In genomic region chr17:4940625-4941021, GRCh38 we compare ENCODE assay signal across 9 cellular contexts. TPM values are rescaled to one million over a fixed set of nuclear protein-coding genes. Genes with fewer than 3 reads are reported as not detected.
A peak's percentile ranks its signal among the peaks of the same experiment; 100 is the strongest.
DNase-seq lines count a peak whose midpoint lies in the region; ATAC-seq, FAIRE-seq and TF ChIP-seq lines count a peak whose summit lies in the region.
"Had no signal": no experiment of that assay in that cellular context is flagged by ENCODE, and none has a peak within 500 bp of the region (broad histone marks: within the 10 kb centered on the region; RNA-seq: fewer than 3 reads in every experiment).

No MANE protein-coding gene starts in this region.

- intact Hi-C loops in heart left ventricle (cut with DNase I), result loop anchor here in 4 of 10 donors (1.0 to 5.0 kb wide), 5 partner anchors 8 to 57 kb away; partner anchors contain the start of genes INCA1 (in 4 of the 4), KIF1C (in 4 of the 4), PFN1 (in 2 of the 4) and SPAG7 (in 1 of the 4)
- intact Hi-C loops in Right ventricle myocardium superior (cut with DNase I), result no loop called here

- H3K4me1 ChIP-seq in heart left ventricle (peaks cover 17 to 63% (median 40%) of the 10 kb centered on the region in 12 donors), small intestine (ENCODE audit: control insufficient read depth in 2 of 2, insufficient read depth in 1 of 2, low read depth in 1 of 2, low read length in 1 of 2) (peaks cover 7 to 10% of the 10 kb centered on the region in 2 donors)

- H3K4me3 Mint-ChIP-seq in glutamatergic neuron (ENCODE audit: unreplicated experiment), result peak overlapping the region; percentile 98

- WGBS in heart left ventricle, 4 donors, result 0 to 1% (median 0%) methylated on average over 21 of the region's 21 CpGs
- WGBS in small intestine, 3 donors, result 0% methylated on average over 21 of the region's 21 CpGs

- H3K9me3 ChIP-seq in heart left ventricle (no peaks in the 10 kb centered on the region), small intestine (ENCODE audit: control insufficient read depth, low read depth) (no peaks in the 10 kb centered on the region)

- peak overlapping the region; percentile 98 for H3K27ac Mint-ChIP-seq in glutamatergic neuron (ENCODE audit: unreplicated experiment)

- peaks cover 8% of the 10 kb centered on the region for H3K9me3 Mint-ChIP-seq in glutamatergic neuron (ENCODE audit: unreplicated experiment)

- H3K36me3 ChIP-seq in heart left ventricle (peaks cover 0 to 71% (median 60%) of the 10 kb centered on the region in 9 donors), small intestine (ENCODE audit: control insufficient read depth in 2 of 2, insufficient read depth in 2 of 2, low read length in 2 of 2) (peaks cover 2 to 21% of the 10 kb centered on the region in 2 donors)

- no peak for TF ChIP-seq POLR2A in heart left ventricle (IDR thresholded peaks at IDR 0.05)

- TF ChIP-seq CTCF in heart left ventricle (IDR thresholded peaks at IDR 0.05), result no peak
- TF ChIP-seq CTCF in glutamatergic neuron (IDR thresholded peaks at IDR 0.05; ENCODE audit: partially characterized antibody, unreplicated experiment), result no peak

- DNase-seq in heart left ventricle (no peak), Right ventricle myocardium superior (no peak), glutamatergic neuron (no peak), small intestine (peak; percentile 40), AML-193 (lab: John Stamatoyannopoulos, UW) (no peak)
- peak; percentile 33 for DNase-seq in activated T-helper 9 cell treated with anti-CD3 and anti-CD28 coated beads, Interleukin-2, amount 50 U/mL, for 16 hours (ENCODE audit: low read depth)

- ATAC-seq in heart left ventricle (no peak), Right ventricle myocardium superior (ENCODE audit: poor library complexity) (no peak), HG03460 (IDR thresholded peaks at IDR 0.05; ENCODE audit: unreplicated experiment) (no peak), HG03175 (IDR thresholded peaks at IDR 0.05; ENCODE audit: unreplicated experiment) (no peak)

- peak overlapping the region; percentile 76 to 98 (median 88) for H3K4me3 ChIP-seq in heart left ventricle
- H3K4me3 ChIP-seq in small intestine (ENCODE audit: low read depth in 1 of 2, low read length in 2 of 2), result peak overlapping the region; percentile 62

- H3K27me3 ChIP-seq in heart left ventricle (no peaks in the 10 kb centered on the region), small intestine (ENCODE audit: control insufficient read depth in 2 of 2, insufficient read depth in 2 of 2, low read length in 2 of 2) (no peaks in the 10 kb centered on the region)

- peaks cover 14% of the 10 kb centered on the region for H3K27me3 Mint-ChIP-seq in glutamatergic neuron (ENCODE audit: unreplicated experiment)

- H3K36me3 Mint-ChIP-seq in glutamatergic neuron (ENCODE audit: unreplicated experiment), result no peaks in the 10 kb centered on the region

- FAIRE-seq in small intestine (lab: Jason Lieb, UNC), result no peak

- H3K27ac ChIP-seq in heart left ventricle, result peak overlapping the region; percentile 91 to 100 (median 97)
- H3K27ac ChIP-seq in small intestine (ENCODE audit: low read depth in 1 of 2, low read length in 1 of 2), result peak overlapping the region; percentile 93 to 96

- H3K4me1 Mint-ChIP-seq in glutamatergic neuron (ENCODE audit: low read depth, unreplicated experiment), result peaks cover 20% of the 10 kb centered on the region

RNA-seq across cellular contexts. Expression of gene RNF167, which starts 0.6 kb away (rescaled TPM):
- total RNA-seq in heart left ventricle, result 100 to 1,000 TPM in 1 of 9 donors, 10 to 100 TPM in 8; 50.7 to 111 (median 79.6) TPM
- polyA plus RNA-seq in heart left ventricle, result 100 to 1,000 TPM; 134 to 152 TPM
- total RNA-seq in Right ventricle myocardium superior, result 85.8 TPM
- 96.1 TPM for total RNA-seq in glutamatergic neuron (ENCODE audit: unreplicated experiment)
- polyA plus RNA-seq in small intestine, result 100 to 1,000 TPM; 108 to 132 (median 126) TPM

RNA-seq across cellular contexts. Expression of gene SLC25A11, which starts 0.8 kb away (rescaled TPM):
- total RNA-seq in heart left ventricle (100 to 1,000 TPM; 146 to 282 (median 204) TPM), Right ventricle myocardium superior (208 TPM), glutamatergic neuron (ENCODE audit: unreplicated experiment) (72.2 TPM)
- polyA plus RNA-seq in heart left ventricle (100 to 1,000 TPM; 136 to 168 TPM), small intestine (10 to 100 TPM; 55.1 to 79.2 (median 66.4) TPM)

RNA-seq across cellular contexts. Expression of gene PFN1, which starts 7.7 kb away (rescaled TPM):
- total RNA-seq in heart left ventricle (100 to 1,000 TPM; 145 to 608 (median 234) TPM), Right ventricle myocardium superior (179 TPM), glutamatergic neuron (ENCODE audit: unreplicated experiment) (356 TPM)
- polyA plus RNA-seq in heart left ventricle (100 to 1,000 TPM; 177 to 982 TPM), small intestine (1,000 to 10,000 TPM in 1 of 3 donors, 100 to 1,000 TPM in 2; 848 to 1,180 (median 968) TPM)

RNA-seq across cellular contexts. Expression of gene GP1BA, which starts 8.5 kb away (rescaled TPM):
- total RNA-seq in heart left ventricle, result under 1 TPM in 3 of 9 donors, not detected in 6; 0.20 to 0.35 (median 0.25) TPM
- polyA plus RNA-seq in heart left ventricle, result under 1 TPM; 0.06 to 0.19 TPM
- total RNA-seq in Right ventricle myocardium superior, result not detected
- 0.47 TPM for total RNA-seq in glutamatergic neuron (ENCODE audit: unreplicated experiment)
- polyA plus RNA-seq in small intestine, result under 1 TPM in 1 of 3 donors, not detected in 2; 0.06 TPM
- total RNA-seq: glomerular endothelial cell had no signal

RNA-seq across cellular contexts. Expression of gene ENO3, which starts 10.3 kb away (rescaled TPM):
- total RNA-seq in heart left ventricle (1,000 to 10,000 TPM in 2 of 9 donors, 100 to 1,000 TPM in 7; 383 to 1,354 (median 668) TPM), Right ventricle myocardium superior (534 TPM), glutamatergic neuron (ENCODE audit: unreplicated experiment) (62.1 TPM)
- polyA plus RNA-seq in heart left ventricle (1,000 to 10,000 TPM in 1 of 2 donors, 100 to 1,000 TPM in 1; 253 to 1,459 TPM), small intestine (10 to 100 TPM; 10.7 to 98.0 (median 25.9) TPM)

Comparison
In these comparisons a context has a peak if more than half of its experiments do, and no peak if none do; other contexts are left out.
1. DNase-seq: peak in activated T-helper 9 cell treated with anti-CD3 and anti-CD28 coated beads, Interleukin-2, amount 50 U/mL, for 16 hours (single experiment) and small intestine (single experiment); none in heart left ventricle (0 of 5), Right ventricle myocardium superior (single experiment), glutamatergic neuron (single experiment) and AML-193 (0 of 2).